6 cellular contexts compared by ENCODE assay signal in the genomic region with DNA sequence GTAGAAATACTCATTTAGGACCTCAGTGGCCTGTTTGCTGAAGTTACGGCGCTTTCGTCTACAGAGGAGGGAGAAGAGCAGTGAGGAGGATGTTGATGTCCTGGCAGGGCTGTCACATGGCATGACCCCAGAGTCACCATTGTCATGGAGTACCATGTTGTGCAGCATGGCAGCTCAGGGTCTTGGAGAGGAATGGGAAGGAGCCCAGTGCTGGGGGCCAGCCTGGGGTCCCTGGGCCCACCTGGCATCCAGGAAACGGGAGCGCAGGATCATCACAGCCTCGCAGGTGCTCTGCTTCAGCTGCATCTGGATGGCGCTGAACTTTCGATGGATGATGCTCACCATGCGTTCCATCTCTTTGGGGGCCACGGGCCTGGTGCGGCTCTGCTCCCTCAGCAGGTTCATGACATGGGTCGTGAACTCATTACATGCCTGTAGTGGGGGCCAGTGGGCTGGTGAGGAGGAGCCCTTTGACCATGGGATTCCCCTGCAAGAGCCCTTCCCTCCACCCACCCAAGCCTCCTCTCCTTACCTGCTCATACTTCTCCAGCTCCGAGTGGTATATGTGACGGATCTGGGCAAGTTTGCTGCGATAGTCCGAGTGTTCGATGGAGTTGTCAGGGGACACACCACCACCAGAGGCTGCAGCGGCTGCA. TPM values are rescaled to one million over a fixed set of nuclear protein-coding genes. Genes with fewer than 3 reads are reported as not detected.
DNase-seq lines count a peak whose midpoint lies in the region; ATAC-seq and TF ChIP-seq lines count a peak whose summit lies in the region.
"Not testable (repeated sequence)": the region's sequence is repeated elsewhere in the genome, so short reads cannot be mapped to it uniquely, and the experiment has no call there.

No MANE protein-coding gene starts in this region.

- not testable (repeated sequence) for H3K4me3 ChIP-seq in Caco-2 (ENCODE audit: low read depth, low read length)
- H3K4me3 ChIP-seq in ascending aorta (peak overlapping the region; percentile 67 to 98), fibroblast of mammary gland (ENCODE audit: control insufficient read depth, low read depth, low read length) (peak overlapping the region; percentile 13)

- H3K27me3 Mint-ChIP-seq in Caco-2 (ENCODE audit: insufficient read depth, unreplicated experiment); T-cell; nephron progenitor cell (ENCODE audit: low read depth, poor library complexity): not testable (repeated sequence)

- H3K27ac ChIP-seq in ascending aorta (peak overlapping the region; percentile 80 to 99), substantia nigra (ENCODE audit: low read depth, low read length, poor library complexity, severe bottlenecking) (peak overlapping the region; percentile 98)

- not testable (repeated sequence) for H3K36me3 ChIP-seq in Caco-2 (ENCODE audit: control insufficient read depth, insufficient read depth, low read length)
- peaks cover 19 to 24% of the 10 kb centered on the region in 2 donors for H3K36me3 ChIP-seq in ascending aorta

- POLR2A ChIA-PET in Caco-2 (lab: Charles Lee) (interaction anchor here (2.1 kb wide), 1 partner anchor 8 kb away, joined by 7 read pairs; no protein-coding TSS in a partner anchor), T-cell (lab: Charles Lee) (interaction anchor here in 1 of 2 donors (0.6 kb wide), 1 partner anchor 1319 kb away, joined by 5 read pairs; no protein-coding TSS in a partner anchor)

- not testable (repeated sequence) for ATAC-seq in T-cell (replicated peaks in 1 of 4)

- H3K27me3 ChIP-seq in Caco-2 (replicated peaks; ENCODE audit: control insufficient read depth, insufficient read depth, low read length); ascending aorta: not testable (repeated sequence)

- CTCF ChIA-PET in Caco-2 (lab: Charles Lee): interaction anchor here (0.6 kb wide), 1 partner anchor 69 kb away, joined by 3 read pairs; no protein-coding TSS in a partner anchor
- CTCF ChIA-PET in T-cell (lab: Charles Lee): not testable (repeated sequence)

- intact Hi-C loops in Caco-2 (cut with micrococcal nuclease; ENCODE audit: unreplicated experiment): not testable (repeated sequence)
- intact Hi-C loops in ascending aorta (cut with DNase I): loop anchor here (10.0 kb wide), 1 partner anchor 643 kb away; a partner anchor contains a TSS

- H3K4me1 Mint-ChIP-seq in Caco-2 (ENCODE audit: low read depth, unreplicated experiment) (peaks cover 23% of the 10 kb centered on the region), T-cell (peaks cover 48 to 59% (median 48%) of the 10 kb centered on the region in 3 donors), nephron progenitor cell (peaks cover 69% of the 10 kb centered on the region)

- not testable (repeated sequence) for DNase-seq in Caco-2; T-cell; ascending aorta (ENCODE audit: low spot score in 2 of 2); fibroblast of mammary gland (ENCODE audit: low read depth); nephron progenitor cell; substantia nigra (lab: John Stamatoyannopoulos, UW)

- not testable (repeated sequence) for H3K27ac Mint-ChIP-seq in Caco-2 (ENCODE audit: unreplicated experiment)
- peak overlapping the region; percentile 95 to 98 for H3K27ac Mint-ChIP-seq in T-cell
- peak overlapping the region; percentile 97 for H3K27ac Mint-ChIP-seq in nephron progenitor cell

- H3K4me3 Mint-ChIP-seq in Caco-2 (ENCODE audit: unreplicated experiment) (peak overlapping the region; percentile 16), T-cell (peak overlapping the region; percentile 55 to 97 (median 91)), nephron progenitor cell (peak overlapping the region; percentile 97)

- H3K36me3 Mint-ChIP-seq in Caco-2 (ENCODE audit: insufficient read depth, unreplicated experiment) (peaks cover 42% of the 10 kb centered on the region), T-cell (peaks cover 46% of the 10 kb centered on the region), nephron progenitor cell (ENCODE audit: low read depth) (peaks cover 25% of the 10 kb centered on the region)

- not testable (repeated sequence) for BruUV-seq in Caco-2 (replicated peaks; lab: Mats Ljungman, UMichigan)

- H3K9me3 ChIP-seq in Caco-2, ascending aorta: not testable (repeated sequence)

- peaks cover 27% of the 10 kb centered on the region for H3K4me1 ChIP-seq in Caco-2
- H3K4me1 ChIP-seq in ascending aorta: peaks cover 5 to 25% of the 10 kb centered on the region in 2 donors

- H3K9me3 Mint-ChIP-seq in Caco-2 (ENCODE audit: unreplicated experiment); T-cell; nephron progenitor cell: not testable (repeated sequence)

- not testable (repeated sequence) for TF ChIP-seq CTCF in Caco-2 (IDR thresholded peaks at IDR 0.05; ENCODE audit: insufficient read depth in 1 of 2, low read depth in 1 of 2, low read length in 1 of 2, severe bottlenecking in 1 of 2, unreplicated experiment in 1 of 2); ascending aorta (IDR thresholded peaks at IDR 0.05); fibroblast of mammary gland (conservative IDR thresholded peaks at IDR 0.05; ENCODE audit: control insufficient read depth, insufficient read depth, low read depth, low read length); nephron progenitor cell (IDR thresholded peaks at IDR 0.05)

RNA-seq across cellular contexts. Expression of a gene that starts 2.1 kb away (rescaled TPM):
- total RNA-seq in Caco-2 (2022): 96.3 and 96.5 TPM in 2 replicates
- 100 to 1,000 TPM; 124 to 171 (median 148) TPM for total RNA-seq in T-cell
- total RNA-seq in ascending aorta: 18.1 TPM

RNA-seq across cellular contexts. Expression of a gene that starts 3.8 kb away (rescaled TPM):
- total RNA-seq in Caco-2 (2022): 8.3 and 10.3 TPM in 2 replicates
- total RNA-seq in T-cell: 10 to 100 TPM; 42.6 to 81.4 (median 67.7) TPM
- total RNA-seq in ascending aorta: 6.1 TPM

RNA-seq across cellular contexts. Expression of a gene that starts 4.6 kb away (rescaled TPM):
- total RNA-seq in Caco-2 (2022): 0.41 and 0.67 TPM in 2 replicates
- 100 to 1,000 TPM; 267 to 311 (median 274) TPM for total RNA-seq in T-cell
- 19.4 TPM for total RNA-seq in ascending aorta

RNA-seq across cellular contexts. Expression of a gene that starts 9.6 kb away (rescaled TPM):
- 64.7 and 70.7 TPM in 2 replicates for total RNA-seq in Caco-2 (2022)
- total RNA-seq in T-cell: 10 to 100 TPM; 23.6 to 49.3 (median 44.6) TPM
- 73.0 TPM for total RNA-seq in ascending aorta

RNA-seq across cellular contexts. Expression of a gene that starts 12.0 kb away (rescaled TPM):
- total RNA-seq in Caco-2 (2022): 60.4 and 61.9 TPM in 2 replicates
- 10 to 100 TPM; 23.5 to 34.6 (median 31.0) TPM for total RNA-seq in T-cell
- 136 TPM for total RNA-seq in ascending aorta

Comparison
In these comparisons a context has a peak if more than half of its experiments do, and no peak if none do; other contexts are left out.
1. H3K4me3 Mint-ChIP-seq: peak in every context shown above with its lines; median percentile 97 in nephron progenitor cell; 91 in T-cell; 16 in Caco-2.
2. RNA of a gene that starts 4.6 kb away (total RNA-seq): 267 to 311 TPM in T-cell and 19.4 TPM in ascending aorta (single experiment); 0.41 to 0.67 TPM in Caco-2; every median in the first group is over 10 times any median in the second.